Comparison of ENCODE assay signal across 23 cellular contexts in genomic region chr14:97153527-97153926, GRCh38.
A peak's percentile ranks its signal among the peaks of the same experiment; 100 is the strongest.
DNase-seq lines count a peak whose midpoint lies in the region; ATAC-seq and TF ChIP-seq lines count a peak whose summit lies in the region.
"Had no signal": no experiment of that assay in that cellular context is flagged by ENCODE, and none has a peak within 500 bp of the region (broad histone marks: within the 10 kb centered on the region; RNA-seq: fewer than 3 reads in every experiment).

No MANE protein-coding gene starts in this region.

- DNase-seq in A673 (ENCODE audit: low spot score) (no peak), SK-N-MC (ENCODE audit: low read depth, low spot score) (no peak), putamen (ENCODE audit: low spot score) (peak; percentile 78), UCSD-AML1 (lab: John Stamatoyannopoulos, UW; ENCODE audit: unreplicated experiment) (no peak)
- DNase-seq: ACHN; BE2C; C1 segment of cervical spinal cord; CD4-positive, alpha-beta memory T cell; CD4-positive, CD25-positive, alpha-beta regulatory T cell; CD8-positive, alpha-beta memory T cell; COR-L47; DMS 273 treated with DMSO at 0.1 percent for 48 hours; DMS153; DMS53; DMS79; DND-41; EL; GDM1 had no signal

- CTCF ChIA-PET in A673 (lab: Charles Lee) = interaction anchor here (0.7 kb wide), 1 partner anchor 17 kb away, joined by 5 read pairs; no protein-coding TSS in a partner anchor

- no peaks in the 10 kb centered on the region for H3K36me3 ChIP-seq in A673 (ENCODE audit: insufficient read depth, low read length, poor library complexity, severe bottlenecking)
- no peaks in the 10 kb centered on the region for H3K36me3 ChIP-seq in SK-N-MC (ENCODE audit: insufficient read depth, low read length)
- H3K36me3 ChIP-seq: BE2C, BLaER1 had no signal

- POLR2A ChIA-PET in A673 (lab: Charles Lee; ENCODE audit: low non-redundant PET) = interaction anchor here (0.6 kb wide), 2 partner anchors 62 to 1234 kb away, joined by 3 to 13 read pairs; no protein-coding TSS in a partner anchor

- H3K4me3 ChIP-seq in A673 (ENCODE audit: low read depth, low read length, poor library complexity, severe bottlenecking) (no peak overlapping the region), SK-N-MC (no peak overlapping the region)
- H3K4me3 ChIP-seq: A549, BLaER1, GM12878 had no signal

- H3K27me3 ChIP-seq in A673 (replicated peaks; ENCODE audit: insufficient read depth, low read depth, low read length, poor library complexity) = no peaks in the 10 kb centered on the region
- H3K27me3 ChIP-seq: BE2C, BLaER1 had no signal

- ATAC-seq in HG03108 (IDR thresholded peaks at IDR 0.05; ENCODE audit: unreplicated experiment) = no peak
- ATAC-seq: A549, GM12878 had no signal

- TSS peak; percentile 57 for BruUV-seq in A673 (replicated peaks; lab: Mats Ljungman, UMichigan)

- H3K27ac ChIP-seq in A673 (ENCODE audit: low read depth, low read length, poor library complexity, severe bottlenecking) = peak overlapping the region; percentile 67
- H3K27ac ChIP-seq in SK-N-MC = peak overlapping the region; percentile 78
- H3K27ac ChIP-seq: 22Rv1, A549, BLaER1 had no signal

- no peaks in the 10 kb centered on the region for H3K9me3 ChIP-seq in A673 (ENCODE audit: low read depth, low read length, poor library complexity, severe bottlenecking)
- no peaks in the 10 kb centered on the region; the same call in 1 of the 2 replicates for H3K9me3 ChIP-seq in SK-N-MC (ENCODE audit: low read depth, low read length)
- H3K9me3 ChIP-seq: A549, BE2C had no signal

- intact Hi-C loops in A673 (cut with micrococcal nuclease; ENCODE audit: unreplicated experiment) = loop anchor here (5.0 kb wide), 1 partner anchor 86 kb away; no protein-coding TSS in a partner anchor

- H3K9ac ChIP-seq in SK-N-MC (ENCODE audit: insufficient read length) = peak overlapping the region; percentile 4
- H3K9ac ChIP-seq: BLaER1 had no signal

- TF ChIP-seq CTCF in A673 (conservative IDR thresholded peaks at IDR 0.05; ENCODE audit: low read depth, low read length) = no peak

- peaks cover 9% of the 10 kb centered on the region for H3K4me1 ChIP-seq in A673 (ENCODE audit: insufficient read depth, low read length, poor library complexity, severe bottlenecking)
- H3K4me1 ChIP-seq: A549, BE2C had no signal
